ENCODE assay signal across 11 cellular contexts in the genomic region with DNA sequence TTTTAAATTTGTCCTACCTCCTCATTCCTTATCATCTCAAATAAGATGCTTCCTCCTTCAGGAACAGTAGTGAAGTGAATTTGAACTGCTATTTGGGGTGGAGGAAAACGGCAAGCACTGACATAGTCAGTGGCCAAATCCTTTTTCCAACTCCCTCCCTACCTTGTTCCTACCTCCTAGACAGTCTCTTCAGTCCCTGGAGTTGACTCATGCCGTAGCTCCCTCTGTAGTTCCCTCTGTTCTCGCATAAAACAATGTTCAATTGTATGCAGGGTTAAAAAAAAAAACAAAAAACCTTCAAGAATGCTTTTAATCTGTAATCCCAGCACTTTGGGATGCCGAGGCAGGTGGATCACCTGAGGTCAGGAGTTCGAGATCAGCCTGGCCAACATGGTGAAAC. TPM values are rescaled to one million over a fixed set of nuclear protein-coding genes. Genes with fewer than 3 reads are reported as not detected.
DNase-seq lines count a peak whose midpoint lies in the region; ATAC-seq and TF ChIP-seq lines count a peak whose summit lies in the region.
"Had no signal": no experiment of that assay in that cellular context is flagged by ENCODE, and none has a peak within 500 bp of the region (broad histone marks: within the 10 kb centered on the region; RNA-seq: fewer than 3 reads in every experiment).

No MANE protein-coding gene starts in this region.

- TF ChIP-seq EP300 in suprapubic skin (IDR thresholded peaks at IDR 0.05): no peak

- no peak for DNase-seq in activated naive CD4-positive, alpha-beta T cell treated with anti-CD3 and anti-CD28 coated beads for 36 hours
- no peak for DNase-seq in activated naive CD4-positive, alpha-beta T cell treated with anti-CD3 and anti-CD28 coated beads, Interleukin-2, amount 50 U/mL, for 72 hours (ENCODE audit: low spot score in 2 of 2)
- DNase-seq in activated B cell treated with CpG ODN at 0.5 μM for 24 hours (no peak), suprapubic skin (ENCODE audit: low spot score in 2 of 2) (no peak)
- DNase-seq in activated CD8-positive, alpha-beta memory T cell treated with anti-CD3 and anti-CD28 coated beads for 24 hours: no peak
- DNase-seq: KBM-7 had no signal

- H3K27ac Mint-ChIP-seq in activated naive CD4-positive, alpha-beta T cell treated with anti-CD3 and anti-CD28 coated beads for 36 hours: no peak overlapping the region
- no peak overlapping the region for H3K27ac Mint-ChIP-seq in activated naive CD4-positive, alpha-beta T cell treated with anti-CD3 and anti-CD28 coated beads, Interleukin-2, amount 50 U/mL, for 72 hours
- H3K27ac Mint-ChIP-seq in activated B cell treated with CpG ODN at 0.5 μM for 24 hours: no peak overlapping the region

- H3K4me1 Mint-ChIP-seq in activated naive CD4-positive, alpha-beta T cell treated with anti-CD3 and anti-CD28 coated beads for 36 hours (ENCODE audit: low read depth): peaks cover 50% of the 10 kb centered on the region
- H3K4me1 Mint-ChIP-seq in activated B cell treated with CpG ODN at 0.5 μM for 24 hours: peaks cover 52% of the 10 kb centered on the region

- no peaks in the 10 kb centered on the region for H3K9me3 Mint-ChIP-seq in activated naive CD4-positive, alpha-beta T cell treated with anti-CD3 and anti-CD28 coated beads for 36 hours
- no peaks in the 10 kb centered on the region for H3K9me3 Mint-ChIP-seq in activated naive CD4-positive, alpha-beta T cell treated with anti-CD3 and anti-CD28 coated beads, Interleukin-2, amount 50 U/mL, for 72 hours
- no peaks in the 10 kb centered on the region for H3K9me3 Mint-ChIP-seq in activated B cell treated with CpG ODN at 0.5 μM for 24 hours

- H3K27me3 Mint-ChIP-seq in activated naive CD4-positive, alpha-beta T cell treated with anti-CD3 and anti-CD28 coated beads for 36 hours (ENCODE audit: low read depth): no peaks in the 10 kb centered on the region
- H3K27me3 Mint-ChIP-seq in activated B cell treated with CpG ODN at 0.5 μM for 24 hours: no peaks in the 10 kb centered on the region

- H3K36me3 ChIP-seq in iPS-18a (ENCODE audit: control insufficient read depth, low read depth, low read length): no peaks in the 10 kb centered on the region
- H3K36me3 ChIP-seq in suprapubic skin: peaks cover 6% of the 10 kb centered on the region

- no peak overlapping the region for H3K9ac ChIP-seq in iPS-18a (ENCODE audit: low read length)
- H3K9ac ChIP-seq: parathyroid adenoma had no signal

- TF ChIP-seq CTCF in activated B cell treated with CpG ODN at 0.5 μM for 24 hours (IDR thresholded peaks at IDR 0.05): no peak
- no peak for TF ChIP-seq CTCF in suprapubic skin (IDR thresholded peaks at IDR 0.05)

- peaks cover 12% of the 10 kb centered on the region for H3K27me3 ChIP-seq in iPS-18a (ENCODE audit: control insufficient read depth, insufficient read depth, low read length)
- H3K27me3 ChIP-seq in suprapubic skin: no peaks in the 10 kb centered on the region

- H3K36me3 Mint-ChIP-seq in activated naive CD4-positive, alpha-beta T cell treated with anti-CD3 and anti-CD28 coated beads for 36 hours (ENCODE audit: low read depth): peaks cover 26% of the 10 kb centered on the region
- peaks cover 37 to 39% of the 10 kb centered on the region in 2 donors for H3K36me3 Mint-ChIP-seq in activated naive CD4-positive, alpha-beta T cell treated with anti-CD3 and anti-CD28 coated beads, Interleukin-2, amount 50 U/mL, for 72 hours
- H3K36me3 Mint-ChIP-seq in activated B cell treated with CpG ODN at 0.5 μM for 24 hours (ENCODE audit: low read depth): peaks cover 49% of the 10 kb centered on the region

- H3K4me3 ChIP-seq in iPS-18a (ENCODE audit: low read length) (peak overlapping the region; percentile 88), suprapubic skin (peak overlapping the region; percentile 73)

- intact Hi-C loops in activated naive CD4-positive, alpha-beta T cell treated with anti-CD3 and anti-CD28 coated beads for 36 hours (cut with micrococcal nuclease): loop anchor here (10.0 kb wide), 2 partner anchors 410 to 530 kb away; partner anchors contain the start of genes MAP1A and STARD9
- intact Hi-C loops in activated B cell treated with CpG ODN at 0.5 μM for 24 hours (cut with micrococcal nuclease): no loop called here

- H3K9me3 ChIP-seq in iPS-18a (ENCODE audit: control insufficient read depth, low read depth, low read length) (no peaks in the 10 kb centered on the region), suprapubic skin (no peaks in the 10 kb centered on the region)

- H3K4me3 Mint-ChIP-seq in activated naive CD4-positive, alpha-beta T cell treated with anti-CD3 and anti-CD28 coated beads for 36 hours: peak overlapping the region; percentile 13
- peak overlapping the region; percentile 62 for H3K4me3 Mint-ChIP-seq in activated B cell treated with CpG ODN at 0.5 μM for 24 hours

- POLR2A ChIA-PET in activated B cell treated with CpG ODN at 0.5 μM for 24 hours (lab: Charles Lee): interaction anchor here (1.0 to 3.0 kb wide), 2 partner anchors 11 to 29 kb away, joined by 4 to 24 read pairs; partner anchors contain the start of gene TMEM62

- H3K4me1 ChIP-seq in iPS-18a (ENCODE audit: control insufficient read depth, low read depth, low read length) (no peaks in the 10 kb centered on the region), suprapubic skin (peaks cover 29% of the 10 kb centered on the region)
- H3K4me1 ChIP-seq: parathyroid adenoma had no signal

- TF ChIP-seq POLR2A in suprapubic skin (IDR thresholded peaks at IDR 0.05): no peak

- 51% methylated on average over 5 of the region's 5 CpGs for WGBS in suprapubic skin

- H3K27ac ChIP-seq in iPS-18a (ENCODE audit: low read length) (no peak overlapping the region), suprapubic skin (peak overlapping the region; percentile 8)
- H3K27ac ChIP-seq: SK-N-MC had no signal

- ATAC-seq in activated naive CD4-positive, alpha-beta T cell treated with anti-CD3 and anti-CD28 coated beads, Interleukin-2, amount 50 U/mL, for 72 hours: no peak
- no peak for ATAC-seq in activated B cell treated with CpG ODN at 0.5 μM for 24 hours (ENCODE audit: low read depth)
- no peak for ATAC-seq in HG03196 (IDR thresholded peaks at IDR 0.05; ENCODE audit: unreplicated experiment)
- ATAC-seq in GM19395 (IDR thresholded peaks at IDR 0.05; ENCODE audit: unreplicated experiment): no peak

- CTCF ChIA-PET in activated naive CD4-positive, alpha-beta T cell treated with anti-CD3 and anti-CD28 coated beads for 36 hours (lab: Charles Lee): interaction anchor here (0.5 to 1.0 kb wide), 2 partner anchors 121 to 225 kb away, joined by 3 read pairs; no protein-coding TSS in a partner anchor
- CTCF ChIA-PET in activated B cell treated with CpG ODN at 0.5 μM for 24 hours (lab: Charles Lee): no interaction called here

RNA-seq across cellular contexts. Expression of gene UBR1, which starts 1.4 kb away (rescaled TPM):
- total RNA-seq in activated naive CD4-positive, alpha-beta T cell treated with anti-CD3 and anti-CD28 coated beads for 36 hours: 10 to 100 TPM; 25.2 to 25.9 TPM
- total RNA-seq in activated naive CD4-positive, alpha-beta T cell treated with anti-CD3 and anti-CD28 coated beads, Interleukin-2, amount 50 U/mL, for 72 hours: 10 to 100 TPM; 31.0 to 32.1 TPM
- total RNA-seq in activated B cell treated with CpG ODN at 0.5 μM for 24 hours (46.6 and 48.9 TPM in 2 replicates), suprapubic skin (10 to 100 TPM; 14.0 to 41.4 (median 19.2) TPM)

RNA-seq across cellular contexts. Expression of gene TMEM62, which starts 29.0 kb away (rescaled TPM):
- 1 to 10 TPM; 5.8 to 6.6 TPM for total RNA-seq in activated naive CD4-positive, alpha-beta T cell treated with anti-CD3 and anti-CD28 coated beads for 36 hours
- 10 to 100 TPM; 10.4 to 16.0 TPM for total RNA-seq in activated naive CD4-positive, alpha-beta T cell treated with anti-CD3 and anti-CD28 coated beads, Interleukin-2, amount 50 U/mL, for 72 hours
- total RNA-seq in activated B cell treated with CpG ODN at 0.5 μM for 24 hours (38.3 and 52.2 TPM in 2 replicates), suprapubic skin (10 to 100 TPM; 12.5 to 31.3 (median 20.3) TPM)
